ENCODE assay signal across 10 cellular contexts in genomic region chr6:36241728-36242127, GRCh38. TPM values are rescaled to one million over a fixed set of nuclear protein-coding genes. Genes with fewer than 3 reads are reported as not detected.
DNase-seq lines count a peak whose midpoint lies in the region; ATAC-seq and TF ChIP-seq lines count a peak whose summit lies in the region.
"Had no signal": no experiment of that assay in that cellular context is flagged by ENCODE, and none has a peak within 500 bp of the region (broad histone marks: within the 10 kb centered on the region; RNA-seq: fewer than 3 reads in every experiment).

No MANE protein-coding gene starts in this region.

- DNase-seq in GM03348 (ENCODE audit: low spot score): peak; percentile 20
- peak; percentile 62 for DNase-seq in NOMO-1 treated with DMSO at 0.1 percent for 48 hours (lab: John Stamatoyannopoulos, UW; ENCODE audit: unreplicated experiment)
- DNase-seq in germinal center (ENCODE audit: low spot score): peak; percentile 79
- no peak for DNase-seq in DMS 273 treated with DMSO at 0.1 percent for 48 hours (lab: John Stamatoyannopoulos, UW)
- DNase-seq in PC-3: no peak
- no peak for DNase-seq in vagina (ENCODE audit: extremely low spot score in 2 of 2)
- DNase-seq: activated gamma-delta T cell treated with Interleukin-2 at 50 U/mL for 16 hours had no signal

- no peak overlapping the region for H3K27ac ChIP-seq in gastroesophageal sphincter
- H3K27ac ChIP-seq in PC-3 (ENCODE audit: low read length): no peak overlapping the region
- H3K27ac ChIP-seq in vagina: no peak overlapping the region

- no peaks in the 10 kb centered on the region for H3F3A ChIP-seq in PC-3 (ENCODE audit: low read length, unreplicated experiment)

- no peak overlapping the region for H3K4me3 ChIP-seq in gastroesophageal sphincter
- H3K4me3 ChIP-seq in PC-3 (ENCODE audit: low read length): no peak overlapping the region
- H3K4me3 ChIP-seq in vagina: no peak overlapping the region
- H3K4me3 ChIP-seq: lung had no signal

- H3K36me3 ChIP-seq in gastroesophageal sphincter (peaks cover 0 to 3% of the 10 kb centered on the region in 2 donors), PC-3 (ENCODE audit: low read depth, low read length) (no peaks in the 10 kb centered on the region), vagina (no peaks in the 10 kb centered on the region)

- 38 to 61% methylated on average over 5 to 7 of the region's 10 CpGs for WGBS in gastroesophageal sphincter (ENCODE audit: low coverage in 1 of 2), 2 donors

- H3K4me2 ChIP-seq in PC-3 (ENCODE audit: low read length): no peak overlapping the region

- peak; percentile 88 for ATAC-seq in GM21529 (IDR thresholded peaks at IDR 0.05; ENCODE audit: unreplicated experiment)
- no peak for ATAC-seq in gastroesophageal sphincter
- no peak for ATAC-seq in PC-3

- no peak overlapping the region for H2AFZ ChIP-seq in PC-3 (ENCODE audit: low read length)

- POLR2A ChIA-PET in PC-3 (lab: Charles Lee; ENCODE audit: unreplicated experiment): no interaction called here

- H3K9me3 ChIP-seq in gastroesophageal sphincter (no peaks in the 10 kb centered on the region), PC-3 (ENCODE audit: low read length) (no peaks in the 10 kb centered on the region), vagina (no peaks in the 10 kb centered on the region)

- H3K9ac ChIP-seq in PC-3 (ENCODE audit: low read length): no peak overlapping the region

- H3K27me3 ChIP-seq in gastroesophageal sphincter (no peaks in the 10 kb centered on the region), PC-3 (ENCODE audit: low read length) (no peaks in the 10 kb centered on the region), vagina (no peaks in the 10 kb centered on the region)

- no peak for TF ChIP-seq CTCF in gastroesophageal sphincter (IDR thresholded peaks at IDR 0.05)
- TF ChIP-seq CTCF in PC-3 (conservative IDR thresholded peaks at IDR 0.05; ENCODE audit: low read depth, low read length): no peak
- no peak for TF ChIP-seq CTCF in vagina (IDR thresholded peaks at IDR 0.05)

- no peaks in the 10 kb centered on the region for H3K9me2 ChIP-seq in PC-3 (replicated peaks; ENCODE audit: low read length)

- no peak for TF ChIP-seq EP300 in gastroesophageal sphincter (IDR thresholded peaks at IDR 0.05)

- intact Hi-C loops in PC-3 (cut with micrococcal nuclease): no loop called here
- intact Hi-C loops in vagina (cut with DNase I): no loop called here

- H4K20me1 ChIP-seq in PC-3 (ENCODE audit: low read length): no peaks in the 10 kb centered on the region

- CTCF ChIA-PET in PC-3 (lab: Charles Lee): no interaction called here

- H3K79me2 ChIP-seq in PC-3 (ENCODE audit: low read length): no peaks in the 10 kb centered on the region

- TF ChIP-seq POLR2A in gastroesophageal sphincter (IDR thresholded peaks at IDR 0.05): no peak
- no peak for TF ChIP-seq POLR2A in vagina (IDR thresholded peaks at IDR 0.05)

- BruUV-seq in PC-3 (replicated peaks; lab: Mats Ljungman, UMichigan): no TSS peak

- H3K4me1 ChIP-seq in gastroesophageal sphincter: no peaks in the 10 kb centered on the region
- H3K4me1 ChIP-seq in PC-3 (ENCODE audit: insufficient read depth, low read length): no peaks in the 10 kb centered on the region
- peaks cover 2% of the 10 kb centered on the region for H3K4me1 ChIP-seq in vagina

RNA-seq across cellular contexts. Expression of gene PNPLA1, which starts 28.1 kb away (rescaled TPM):
- total RNA-seq in gastroesophageal sphincter: not detected
- 0.29 TPM in 1 of 2 replicates, not detected in the other for total RNA-seq in PC-3 (2014; rRNA removed)
- total RNA-seq in vagina: not detected

RNA-seq across cellular contexts. Expression of gene BRPF3, which starts 45.2 kb away (rescaled TPM):
- 10 to 100 TPM; 19.0 to 36.7 (median 20.4) TPM for total RNA-seq in gastroesophageal sphincter
- 14.3 and 21.4 TPM in 2 replicates for total RNA-seq in PC-3 (2014; rRNA removed)
- total RNA-seq in vagina: 18.7 TPM

Comparison
In these comparisons a context has a peak if more than half of its experiments do, and no peak if none do; other contexts are left out.
1. DNase-seq: peak in GM03348 (single experiment), NOMO-1 treated with DMSO at 0.1 percent for 48 hours (single experiment) and germinal center (single experiment); none in DMS 273 treated with DMSO at 0.1 percent for 48 hours (single experiment), PC-3 (single experiment) and vagina (0 of 2).